ENCODE assay signal across 12 cellular contexts in the genomic region with DNA sequence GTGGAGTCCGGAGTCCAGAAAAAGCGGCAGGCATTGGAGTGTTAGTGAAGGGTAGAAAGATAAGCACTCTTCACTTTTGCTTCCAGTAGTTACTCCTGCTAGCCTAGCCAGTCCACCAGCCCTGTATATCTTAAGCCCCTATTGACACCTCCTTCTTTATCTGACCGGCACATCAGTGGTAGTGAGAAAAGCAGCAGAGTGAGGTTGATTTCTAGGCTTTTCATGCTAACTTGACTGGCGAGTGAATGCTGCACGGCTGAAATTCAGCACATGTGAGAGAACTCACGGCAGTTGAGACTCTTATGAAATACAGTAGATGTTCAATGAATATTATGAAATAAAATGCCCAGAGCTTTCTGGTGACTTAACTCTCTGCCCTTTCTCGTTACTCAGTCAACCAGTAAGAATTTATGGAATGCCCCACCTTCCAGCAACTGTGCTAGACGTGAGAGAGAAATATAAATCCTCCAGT.
DNase-seq lines count a peak whose midpoint lies in the region; ATAC-seq, FAIRE-seq and TF ChIP-seq lines count a peak whose summit lies in the region.
"Had no signal": no experiment of that assay in that cellular context is flagged by ENCODE, and none has a peak within 500 bp of the region (broad histone marks: within the 10 kb centered on the region; RNA-seq: fewer than 3 reads in every experiment).

No MANE protein-coding gene starts in this region.

- no peaks in the 10 kb centered on the region for H3K36me3 ChIP-seq in pancreas
- H3K36me3 ChIP-seq: esophagus squamous epithelium had no signal

- 65% methylated on average over 8 of the region's 8 CpGs for WGBS in pancreas, 2 donors

- intact Hi-C loops in pancreas (cut with DNase I) = no loop called here

- H3K27me3 ChIP-seq in pancreas = no peaks in the 10 kb centered on the region
- H3K27me3 ChIP-seq: esophagus squamous epithelium had no signal

- ATAC-seq in pancreas = peak in 3 of 4 donors; percentile 35 to 42 (median 40)
- ATAC-seq in GM21723 (IDR thresholded peaks at IDR 0.05; ENCODE audit: unreplicated experiment) = no peak

- peak overlapping the region in 1 of 4 donors; percentile 4 for H3K27ac ChIP-seq in pancreas
- H3K27ac ChIP-seq: esophagus squamous epithelium had no signal

- no peak for FAIRE-seq in pancreas (lab: Jason Lieb, UNC)

- H3K9me3 ChIP-seq in pancreas = no peaks in the 10 kb centered on the region
- H3K9me3 ChIP-seq: esophagus squamous epithelium had no signal

- no peak overlapping the region for H3K4me3 ChIP-seq in pancreas
- H3K4me3 ChIP-seq: esophagus squamous epithelium had no signal

- no peak for TF ChIP-seq CTCF in pancreas (IDR thresholded peaks at IDR 0.05)

- peaks cover 0 to 21% (median 10%) of the 10 kb centered on the region in 3 donors for H3K4me1 ChIP-seq in pancreas

- DNase-seq in ELF-1 (ENCODE audit: low read depth, low spot score) (peak; percentile 61), OCI-M1 (lab: John Stamatoyannopoulos, UW) (peak; percentile 8), fibroblast of gingiva (ENCODE audit: low read depth) (peak; percentile 16), pancreas (no peak), NCI-H2171 (lab: John Stamatoyannopoulos, UW) (no peak), NCI-H1105 (lab: John Stamatoyannopoulos, UW) (no peak)
- DNase-seq in NK-92 treated with Interleukin-12 subunit alpha and Interleukin-12 subunit beta, amount 100 ng/mL, for 24 hours (lab: John Stamatoyannopoulos, UW) = no peak
- DNase-seq: activated CD4-positive, CD25-positive, alpha-beta regulatory T cell treated with anti-CD3 and anti-CD28 coated beads, Interleukin-2, amount 50 U/mL, for 72 hours; esophagus squamous epithelium; NCI-H2029 treated with DMSO at 0.1 percent for 48 hours; stimulated activated naive CD4-positive, alpha-beta T cell treated with Interleukin-2 at 50 U/mL for 16 hours had no signal

Comparison
In these comparisons a context has a peak if more than half of its experiments do, and no peak if none do; other contexts are left out.
1. DNase-seq: peak in ELF-1 (single experiment), OCI-M1 (single experiment) and fibroblast of gingiva (single experiment); none in pancreas (0 of 6), NCI-H2171 (single experiment), NK-92 treated with Interleukin-12 subunit alpha and Interleukin-12 subunit beta, amount 100 ng/mL, for 24 hours (single experiment) and NCI-H1105 (single experiment).